Comparison of ENCODE assay signal across 8 cellular contexts in the genomic region with DNA sequence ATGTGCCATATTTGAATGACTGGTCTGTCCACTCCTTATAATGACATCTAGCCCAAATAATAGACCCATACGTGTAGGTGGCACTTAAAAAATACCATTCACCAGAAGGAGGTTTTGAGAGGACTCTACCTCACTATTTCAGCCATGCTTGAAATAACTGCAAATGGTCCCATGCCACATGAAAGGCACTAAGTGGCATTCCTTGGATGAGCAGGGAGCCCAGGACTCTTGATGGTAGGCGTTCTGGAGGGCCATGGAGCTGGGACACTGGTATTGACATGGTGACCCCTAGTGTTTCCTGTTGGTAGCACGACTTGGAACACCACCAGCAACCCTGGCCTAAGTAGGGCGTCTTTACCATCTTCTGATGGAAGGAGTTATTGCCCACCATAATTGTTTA.
DNase-seq lines count a peak whose midpoint lies in the region; ATAC-seq, FAIRE-seq and TF ChIP-seq lines count a peak whose summit lies in the region.

No MANE protein-coding gene starts in this region.

- H3K27ac ChIP-seq in HL-60 (replicated peaks) (no peak overlapping the region), Peyer's patch (no peak overlapping the region), coronary artery (no peak overlapping the region), HepG2 (ENCODE audit: extremely low read length, insufficient read depth, low read length) (no peak overlapping the region), upper lobe of left lung (no peak overlapping the region)

- no peak for TF ChIP-seq POLR2A in Peyer's patch (IDR thresholded peaks at IDR 0.05)
- TF ChIP-seq POLR2A in HepG2 (IDR thresholded peaks at IDR 0.05; ENCODE audit: insufficient read depth in 1 of 2, low read depth in 2 of 2, low read length in 2 of 2) = no peak
- TF ChIP-seq POLR2A in upper lobe of left lung (IDR thresholded peaks at IDR 0.05) = no peak

- TF ChIP-seq RAD21 in HepG2 (CRISPR knock-in tag; IDR thresholded peaks at IDR 0.05) = peak; percentile 85

- intact Hi-C loops in HepG2 (cut with micrococcal nuclease; ENCODE audit: unreplicated experiment) = loop anchor here (1.0 to 10.0 kb wide), 5 partner anchors 124 to 694 kb away; no protein-coding TSS in a partner anchor

- H3K9me3 ChIP-seq in Peyer's patch (no peaks in the 10 kb centered on the region), HepG2 (ENCODE audit: low read length) (no peaks in the 10 kb centered on the region), upper lobe of left lung (no peaks in the 10 kb centered on the region)

- H3K36me3 ChIP-seq in Peyer's patch (no peaks in the 10 kb centered on the region), HepG2 (replicated peaks in 1 of 2; ENCODE audit: control insufficient read depth in 1 of 2, insufficient read depth in 2 of 2, low read length in 2 of 2) (no peaks in the 10 kb centered on the region), upper lobe of left lung (no peaks in the 10 kb centered on the region)

- no TSS peak for BruUV-seq in HepG2 (replicated peaks; lab: Mats Ljungman, UMichigan)

- H4K20me1 ChIP-seq in HepG2 (ENCODE audit: insufficient read depth, low read length) = no peaks in the 10 kb centered on the region

- ATAC-seq in GM19351 (IDR thresholded peaks at IDR 0.05; ENCODE audit: unreplicated experiment) (peak; percentile 87), HepG2 (peak; percentile 99), upper lobe of left lung (ENCODE audit: low FRiP score in 2 of 2) (peak; percentile 90 to 92), GM21381 (IDR thresholded peaks at IDR 0.05; ENCODE audit: unreplicated experiment) (no peak)

- no peak overlapping the region for H2AFZ ChIP-seq in HepG2 (ENCODE audit: low read length)

- H3K4me2 ChIP-seq in HepG2 (ENCODE audit: low read depth, low read length) = no peak overlapping the region

- no peaks in the 10 kb centered on the region for H3K79me2 ChIP-seq in HepG2 (ENCODE audit: insufficient read depth, low read length)

- CTCF ChIA-PET in HepG2 (lab: Yijun Ruan, JAX; ENCODE audit: low intra/inter-chr PET ratio, low total read pairs) = interaction anchor here (1.2 to 2.1 kb wide), 3 partner anchors 364 to 955 kb away, joined by 4 to 21 read pairs (median 11); no protein-coding TSS in a partner anchor

- TF ChIP-seq EP300 in HepG2 (IDR thresholded peaks at IDR 0.05; ENCODE audit: low read depth in 2 of 2, low read length in 2 of 2) = no peak
- TF ChIP-seq EP300 in HepG2 (CRISPR knock-in tag; IDR thresholded peaks at IDR 0.05; ENCODE audit: borderline replicate concordance) = no peak
- TF ChIP-seq EP300 in upper lobe of left lung (IDR thresholded peaks at IDR 0.05) = peak in 1 of 4 donors; percentile 35

- H3K4me1 ChIP-seq in Peyer's patch = peaks cover 0 to 1% (median 0%) of the 10 kb centered on the region in 4 donors
- peaks cover 5% of the 10 kb centered on the region for H3K4me1 ChIP-seq in HepG2 (ENCODE audit: insufficient read depth, low read length)
- peaks cover 0 to 5% (median 0%) of the 10 kb centered on the region in 4 donors for H3K4me1 ChIP-seq in upper lobe of left lung

- POLR2A ChIA-PET in HepG2 (lab: Yijun Ruan, JAX) = interaction anchor here (1.3 kb wide), 1 partner anchor 364 kb away, joined by 4 read pairs; no protein-coding TSS in a partner anchor

- DNase-seq in D341Med (ENCODE audit: low spot score) (peak; percentile 70), HL-60 (ENCODE audit: low read depth in 1 of 2, low spot score in 1 of 2) (peak; percentile 31 to 64), Peyer's patch (peak; percentile 20 to 79 (median 59)), coronary artery (ENCODE audit: low spot score) (no peak), HepG2 (ENCODE audit: low spot score) (peak; percentile 70), upper lobe of left lung (peak in 1 of 2 donors; percentile 82)

- 30% methylated on average over 4 of the region's 4 CpGs for WGBS in HepG2 (ENCODE audit: low lambda C conversion rate)
- WGBS in upper lobe of left lung, 2 donors = 26 to 36% methylated on average over 4 of the region's 4 CpGs

- no peak overlapping the region for H3K9ac ChIP-seq in HepG2 (ENCODE audit: insufficient read depth, low read depth, low read length)

- no peak overlapping the region for H3K4me3 ChIP-seq in HL-60 (replicated peaks; ENCODE audit: insufficient read depth, low read length)
- H3K4me3 ChIP-seq in Peyer's patch = no peak overlapping the region
- H3K4me3 ChIP-seq in coronary artery = no peak overlapping the region
- H3K4me3 ChIP-seq in HepG2 (replicated peaks in 1 of 3; ENCODE audit: insufficient read depth in 1 of 3, low read depth in 2 of 3, low read length in 3 of 3) = no peak overlapping the region
- no peak overlapping the region for H3K4me3 ChIP-seq in upper lobe of left lung

- FAIRE-seq in HepG2 (lab: Jason Lieb, UNC) = peak; percentile 97

- no peaks in the 10 kb centered on the region for H3K27me3 ChIP-seq in HL-60 (ENCODE audit: insufficient read depth, poor library complexity, severe bottlenecking)
- no peaks in the 10 kb centered on the region for H3K27me3 ChIP-seq in Peyer's patch
- peaks cover 0 to 16% of the 10 kb centered on the region in 2 experiments; a peak in 1 of 5 replicates for H3K27me3 ChIP-seq in HepG2 (ENCODE audit: control insufficient read depth in 1 of 2, insufficient read depth in 2 of 2, low read length in 2 of 2)
- no peaks in the 10 kb centered on the region for H3K27me3 ChIP-seq in upper lobe of left lung

- TF ChIP-seq CTCF in HL-60 (IDR thresholded peaks at IDR 0.05; ENCODE audit: insufficient read depth, low read length) (peak; percentile 72), Peyer's patch (IDR thresholded peaks at IDR 0.05) (peak in 4 of 6 experiments; percentile 38 to 68 (median 62)), coronary artery (IDR thresholded peaks at IDR 0.05) (peak; percentile 43), HepG2 (CRISPR knock-in tag; IDR thresholded peaks at IDR 0.05) (peak; percentile 95), upper lobe of left lung (IDR thresholded peaks at IDR 0.05) (peak; percentile 71 to 79 (median 76))

- in situ Hi-C loops in HepG2 (cut with HindIII; ENCODE audit: extremely low pct_ligation_motif_present, low pct_unique_long_range_greater_than_20kb) = loop anchor here (10.0 to 25.0 kb wide), 2 partner anchors 362 to 684 kb away; no protein-coding TSS in a partner anchor

TF ChIP-seq in HepG2, 621 proteins besides CTCF, POLR2A, EP300 and RAD21 (continues in another document):
- TF ChIP-seq CEBPB (IDR thresholded peaks at IDR 0.05; ENCODE audit: borderline replicate concordance, low read depth, low read length) (no peak), ERF (CRISPR knock-in tag; IDR thresholded peaks at IDR 0.05) (0 out of 2 replicates have a peak, but pooled peaks have one; percentile 29), SP2 (CRISPR knock-in tag; IDR thresholded peaks at IDR 0.05) (no peak), GTF3A (CRISPR knock-in tag; conservative IDR thresholded peaks at IDR 0.05) (no peak), TSC22D2 (CRISPR knock-in tag; IDR thresholded peaks at IDR 0.05; ENCODE audit: borderline replicate concordance) (no peak), ZSCAN20 (CRISPR knock-in tag; IDR thresholded peaks at IDR 0.05; ENCODE audit: borderline replicate concordance) (no peak), MIER3 (CRISPR knock-in tag; IDR thresholded peaks at IDR 0.05; ENCODE audit: borderline replicate concordance) (peak; percentile 36; the same call in 1 of the 2 replicates), SMC3 (IDR thresholded peaks at IDR 0.05; ENCODE audit: low read length) (peak; percentile 96), PTBP1 (IDR thresholded peaks at IDR 0.05; ENCODE audit: low read depth, low read length, poor library complexity, severe bottlenecking) (no peak), GATAD2A (CRISPR knock-in tag; IDR thresholded peaks at IDR 0.05) (peak; percentile 66), PRPF4 (IDR thresholded peaks at IDR 0.05; ENCODE audit: low read depth, low read length, poor library complexity, severe bottlenecking) (no peak), ZNF33A (CRISPR knock-in tag; IDR thresholded peaks at IDR 0.05; ENCODE audit: borderline replicate concordance) (no peak), MIER2 (CRISPR knock-in tag; IDR thresholded peaks at IDR 0.05) (peak; percentile 46; the same call in 1 of the 2 replicates), PITX1 (CRISPR knock-in tag; IDR thresholded peaks at IDR 0.05) (no peak), GABPB1 (CRISPR knock-in tag; IDR thresholded peaks at IDR 0.05) (peak; percentile 23; the same call in 1 of the 2 replicates), NRL (CRISPR knock-in tag; IDR thresholded peaks at IDR 0.05; ENCODE audit: borderline replicate concordance) (no peak), ATF1 (CRISPR knock-in tag; IDR thresholded peaks at IDR 0.05) (no peak), ZNF260 (CRISPR knock-in tag; IDR thresholded peaks at IDR 0.05; ENCODE audit: borderline replicate concordance, low read depth) (no peak)
- TF ChIP-seq, protein P1, sequence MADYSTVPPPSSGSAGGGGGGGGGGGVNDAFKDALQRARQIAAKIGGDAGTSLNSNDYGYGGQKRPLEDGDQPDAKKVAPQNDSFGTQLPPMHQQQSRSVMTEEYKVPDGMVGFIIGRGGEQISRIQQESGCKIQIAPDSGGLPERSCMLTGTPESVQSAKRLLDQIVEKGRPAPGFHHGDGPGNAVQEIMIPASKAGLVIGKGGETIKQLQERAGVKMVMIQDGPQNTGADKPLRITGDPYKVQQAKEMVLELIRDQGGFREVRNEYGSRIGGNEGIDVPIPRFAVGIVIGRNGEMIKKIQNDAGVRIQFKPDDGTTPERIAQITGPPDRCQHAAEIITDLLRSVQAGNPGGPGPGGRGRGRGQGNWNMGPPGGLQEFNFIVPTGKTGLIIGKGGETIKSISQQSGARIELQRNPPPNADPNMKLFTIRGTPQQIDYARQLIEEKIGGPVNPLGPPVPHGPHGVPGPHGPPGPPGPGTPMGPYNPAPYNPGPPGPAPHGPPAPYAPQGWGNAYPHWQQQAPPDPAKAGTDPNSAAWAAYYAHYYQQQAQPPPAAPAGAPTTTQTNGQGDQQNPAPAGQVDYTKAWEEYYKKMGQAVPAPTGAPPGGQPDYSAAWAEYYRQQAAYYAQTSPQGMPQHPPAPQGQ (CRISPR knock-in tag; IDR thresholded peaks at IDR 0.05; ENCODE audit: borderline replicate concordance) = no peak
- TF ChIP-seq, protein P2, sequence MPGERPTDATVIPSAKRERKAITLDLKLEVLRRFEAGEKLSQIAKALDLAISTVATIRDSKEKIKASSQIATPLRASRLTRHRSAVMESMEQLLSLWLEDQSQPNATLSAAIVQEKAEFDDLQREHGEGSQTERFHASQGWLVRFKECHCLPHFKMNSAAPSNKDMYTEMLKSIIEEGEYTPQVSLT (CRISPR knock-in tag; IDR thresholded peaks at IDR 0.05; ENCODE audit: borderline replicate concordance, low read depth) = no peak
- TF ChIP-seq, protein P3, sequence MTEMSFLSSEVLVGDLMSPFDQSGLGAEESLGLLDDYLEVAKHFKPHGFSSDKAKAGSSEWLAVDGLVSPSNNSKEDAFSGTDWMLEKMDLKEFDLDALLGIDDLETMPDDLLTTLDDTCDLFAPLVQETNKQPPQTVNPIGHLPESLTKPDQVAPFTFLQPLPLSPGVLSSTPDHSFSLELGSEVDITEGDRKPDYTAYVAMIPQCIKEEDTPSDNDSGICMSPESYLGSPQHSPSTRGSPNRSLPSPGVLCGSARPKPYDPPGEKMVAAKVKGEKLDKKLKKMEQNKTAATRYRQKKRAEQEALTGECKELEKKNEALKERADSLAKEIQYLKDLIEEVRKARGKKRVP (CRISPR knock-in tag; IDR thresholded peaks at IDR 0.05) = no peak

Comparison
In these comparisons a context has a peak if more than half of its experiments do, and no peak if none do; other contexts are left out.
1. CTCF ChIP-seq: peak in every context shown above with its lines; median percentile 95 in HepG2; 76 in upper lobe of left lung; 72 in HL-60; 62 in Peyer's patch; 43 in coronary artery.